17 cellular contexts compared by ENCODE assay signal in genomic region chr3:100825574-100825973, GRCh38.
"Had no signal": no experiment of that assay in that cellular context is flagged by ENCODE, and none has a peak within 500 bp of the region (broad histone marks: within the 10 kb centered on the region; RNA-seq: fewer than 3 reads in every experiment).

No MANE protein-coding gene starts in this region.

- H3K36me3 ChIP-seq: ascending aorta, lower lobe of right lung, pancreas, upper lobe of right lung had no signal

- H3K27ac ChIP-seq: ascending aorta, lower lobe of right lung, pancreas, skin epidermis, testis, upper lobe of right lung had no signal

- H3K27me3 ChIP-seq: ascending aorta, pancreas, testis, upper lobe of right lung had no signal

- H3K4me3 ChIP-seq: ascending aorta, lower lobe of right lung, pancreas, skin epidermis, testis, upper lobe of right lung had no signal

- DNase-seq: activated B cell treated with CpG ODN at 0.5 μM for 24 hours; activated CD4-positive, alpha-beta T cell treated with anti-CD3 and anti-CD28 coated beads, Interleukin-2, amount 10 ng/mL, durations not matched to agents 24 days and 14 days; activated naive CD4-positive, alpha-beta T cell; caudate nucleus; cortex of kidney; effector memory CD8-positive, alpha-beta T cell; erythroblast; hypothalamus; lower lobe of right lung; naive B cell; pancreas; stimulated activated CD4-positive, alpha-beta T cell treated with anti-CD3 and anti-CD28 coated beads, Interleukin-4, amount 100 ng/mL, for 4 hours; stimulated activated naive CD8-positive, alpha-beta T cell treated with anti-CD3 and anti-CD28 coated beads, Interleukin-15, amount 100 ng/mL, for 72 hours; testis; upper lobe of right lung had no signal

- ATAC-seq: effector memory CD8-positive, alpha-beta T cell; lower lobe of right lung; pancreas; stimulated activated naive CD8-positive, alpha-beta T cell treated with anti-CD3 and anti-CD28 coated beads, Interleukin-15, amount 100 ng/mL, for 72 hours; upper lobe of right lung had no signal

- H3K9me3 ChIP-seq: ascending aorta, lower lobe of right lung, pancreas, testis, upper lobe of right lung had no signal

- H3K4me1 ChIP-seq: ascending aorta, lower lobe of right lung, pancreas, testis, upper lobe of right lung had no signal
